8 cellular contexts compared by ENCODE assay signal in the genomic region with DNA sequence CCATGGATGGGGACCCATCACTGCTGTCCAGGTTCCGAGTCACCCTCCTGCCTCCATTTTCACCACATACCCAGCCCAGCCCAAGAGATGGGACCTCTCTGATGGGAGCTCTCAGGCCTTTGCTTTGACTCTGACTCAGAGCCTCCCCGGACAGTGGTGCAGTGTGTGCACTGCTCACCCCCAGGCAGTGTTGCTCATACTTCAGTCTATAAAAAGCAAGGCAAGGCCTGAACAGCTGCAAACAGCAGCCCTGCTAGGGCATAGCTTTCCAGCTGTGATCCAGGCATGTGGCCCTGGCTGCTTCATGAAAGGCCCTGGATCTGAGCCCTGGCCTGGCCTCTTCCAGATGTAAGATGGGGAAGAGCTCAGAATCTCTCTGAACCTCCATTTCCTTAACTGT.
DNase-seq lines count a peak whose midpoint lies in the region; ATAC-seq, FAIRE-seq and TF ChIP-seq lines count a peak whose summit lies in the region.

No MANE protein-coding gene starts in this region.

- no peak overlapping the region for H3K27ac ChIP-seq in kidney (ENCODE audit: low read depth in 2 of 2, low read length in 2 of 2)
- H3K27ac ChIP-seq in sigmoid colon, result no peak overlapping the region

- H3K9me3 Mint-ChIP-seq in activated T-helper 2 cell treated with anti-CD3 and anti-CD28 coated beads, Interferon-gamma antibody, Interleukin-2, Interleukin-4, amounts not matched to agents 10 μg/mL and 5 μg/mL and 100 μg/mL, durations not matched to agents 14 hours and 24 hours and 36 hours, result peaks cover under 1% of the 10 kb centered on the region

- WGBS in sigmoid colon, 2 donors, result 71 to 88% methylated on average over 2 of the region's 2 CpGs

- no peak for TF ChIP-seq POLR2A in sigmoid colon (IDR thresholded peaks at IDR 0.05)

- no peak overlapping the region for H3K9ac ChIP-seq in kidney (ENCODE audit: low read length in 2 of 2)

- DNase-seq in AG10803 (ENCODE audit: low read depth), result peak; percentile 87
- DNase-seq in MG63, result peak; percentile 95
- peak; percentile 34 for DNase-seq in activated T-helper 2 cell treated with anti-CD3 and anti-CD28 coated beads, Interferon-gamma antibody, Interleukin-2, Interleukin-4, amounts not matched to agents 10 μg/mL and 5 μg/mL and 100 μg/mL, durations not matched to agents 14 hours and 24 hours and 36 hours (ENCODE audit: low spot score)
- DNase-seq in kidney, result peak; percentile 76
- DNase-seq in putamen (ENCODE audit: low spot score), result no peak
- no peak for DNase-seq in sigmoid colon

- peak overlapping the region; percentile 99 for H3K27ac Mint-ChIP-seq in activated T-helper 2 cell treated with anti-CD3 and anti-CD28 coated beads, Interferon-gamma antibody, Interleukin-2, Interleukin-4, amounts not matched to agents 10 μg/mL and 5 μg/mL and 100 μg/mL, durations not matched to agents 14 hours and 24 hours and 36 hours

- H3K4me3 ChIP-seq in AG10803 (ENCODE audit: low read length), result no peak overlapping the region
- no peak overlapping the region for H3K4me3 ChIP-seq in MG63
- no peak overlapping the region for H3K4me3 ChIP-seq in kidney (ENCODE audit: low read length in 2 of 2)
- no peak overlapping the region for H3K4me3 ChIP-seq in sigmoid colon

- no peak for FAIRE-seq in kidney (lab: Jason Lieb, UNC)

- H3K4me1 ChIP-seq in kidney (ENCODE audit: control insufficient read depth in 1 of 2, insufficient read depth in 1 of 2, low read depth in 1 of 2, low read length in 2 of 2) (peaks cover 0 to 5% of the 10 kb centered on the region in 2 donors), sigmoid colon (no peaks in the 10 kb centered on the region)

- no peak for TF ChIP-seq EP300 in sigmoid colon (IDR thresholded peaks at IDR 0.05)

- TF ChIP-seq CTCF in AG10803 (conservative IDR thresholded peaks at IDR 0.05; ENCODE audit: low read length) (no peak), kidney (IDR thresholded peaks at IDR 0.05; ENCODE audit: borderline replicate concordance, extremely low read depth, insufficient read depth) (no peak), sigmoid colon (IDR thresholded peaks at IDR 0.05) (no peak)

- H3K27me3 Mint-ChIP-seq in activated T-helper 2 cell treated with anti-CD3 and anti-CD28 coated beads, Interferon-gamma antibody, Interleukin-2, Interleukin-4, amounts not matched to agents 10 μg/mL and 5 μg/mL and 100 μg/mL, durations not matched to agents 14 hours and 24 hours and 36 hours (ENCODE audit: low read depth), result no peaks in the 10 kb centered on the region

- H3K36me3 ChIP-seq in MG63, result no peaks in the 10 kb centered on the region
- no peaks in the 10 kb centered on the region for H3K36me3 ChIP-seq in kidney (ENCODE audit: control insufficient read depth in 1 of 2, insufficient read depth in 2 of 2, low read length in 2 of 2)
- H3K36me3 ChIP-seq in sigmoid colon, result no peaks in the 10 kb centered on the region

- peak overlapping the region; percentile 6 for H3K4me3 Mint-ChIP-seq in activated T-helper 2 cell treated with anti-CD3 and anti-CD28 coated beads, Interferon-gamma antibody, Interleukin-2, Interleukin-4, amounts not matched to agents 10 μg/mL and 5 μg/mL and 100 μg/mL, durations not matched to agents 14 hours and 24 hours and 36 hours (ENCODE audit: low read depth)

- no peak for ATAC-seq in GM19395 (IDR thresholded peaks at IDR 0.05; ENCODE audit: unreplicated experiment)
- ATAC-seq in HG02885 (IDR thresholded peaks at IDR 0.05; ENCODE audit: poor library complexity, unreplicated experiment), result no peak

- H3K27me3 ChIP-seq in MG63 (no peaks in the 10 kb centered on the region), sigmoid colon (no peaks in the 10 kb centered on the region)

- H3K36me3 Mint-ChIP-seq in activated T-helper 2 cell treated with anti-CD3 and anti-CD28 coated beads, Interferon-gamma antibody, Interleukin-2, Interleukin-4, amounts not matched to agents 10 μg/mL and 5 μg/mL and 100 μg/mL, durations not matched to agents 14 hours and 24 hours and 36 hours (ENCODE audit: low read depth), result peaks cover under 1% of the 10 kb centered on the region

- H3K9me3 ChIP-seq in MG63 (no peaks in the 10 kb centered on the region), kidney (ENCODE audit: control insufficient read depth in 1 of 2, low read length in 2 of 2) (no peaks in the 10 kb centered on the region), sigmoid colon (no peaks in the 10 kb centered on the region)

- peaks cover 80% of the 10 kb centered on the region for H3K4me1 Mint-ChIP-seq in activated T-helper 2 cell treated with anti-CD3 and anti-CD28 coated beads, Interferon-gamma antibody, Interleukin-2, Interleukin-4, amounts not matched to agents 10 μg/mL and 5 μg/mL and 100 μg/mL, durations not matched to agents 14 hours and 24 hours and 36 hours (ENCODE audit: low read depth)

- intact Hi-C loops in activated T-helper 2 cell treated with anti-CD3 and anti-CD28 coated beads, Interferon-gamma antibody, Interleukin-2, Interleukin-4, amounts not matched to agents 10 μg/mL and 5 μg/mL and 100 μg/mL, durations not matched to agents 14 hours and 24 hours and 36 hours (cut with micrococcal nuclease), result loop anchor here (1.0 to 5.0 kb wide), 4 partner anchors 10 to 299 kb away; no protein-coding TSS in a partner anchor
- intact Hi-C loops in kidney (cut with DNase I) (no loop called here), sigmoid colon (cut with DNase I) (loop anchor here (2.0 to 10.0 kb wide), 3 partner anchors 155 to 315 kb away; a partner anchor contains a TSS)

Comparison
In these comparisons a context has a peak if more than half of its experiments do, and no peak if none do; other contexts are left out.
1. DNase-seq: peak in AG10803 (single experiment), MG63 (single experiment), activated T-helper 2 cell treated with anti-CD3 and anti-CD28 coated beads, Interferon-gamma antibody, Interleukin-2, Interleukin-4, amounts not matched to agents 10 μg/mL and 5 μg/mL and 100 μg/mL, durations not matched to agents 14 hours and 24 hours and 36 hours (single experiment) and kidney (single experiment); none in putamen (single experiment) and sigmoid colon (single experiment).